8 cellular contexts compared by ENCODE assay signal in the genomic region with DNA sequence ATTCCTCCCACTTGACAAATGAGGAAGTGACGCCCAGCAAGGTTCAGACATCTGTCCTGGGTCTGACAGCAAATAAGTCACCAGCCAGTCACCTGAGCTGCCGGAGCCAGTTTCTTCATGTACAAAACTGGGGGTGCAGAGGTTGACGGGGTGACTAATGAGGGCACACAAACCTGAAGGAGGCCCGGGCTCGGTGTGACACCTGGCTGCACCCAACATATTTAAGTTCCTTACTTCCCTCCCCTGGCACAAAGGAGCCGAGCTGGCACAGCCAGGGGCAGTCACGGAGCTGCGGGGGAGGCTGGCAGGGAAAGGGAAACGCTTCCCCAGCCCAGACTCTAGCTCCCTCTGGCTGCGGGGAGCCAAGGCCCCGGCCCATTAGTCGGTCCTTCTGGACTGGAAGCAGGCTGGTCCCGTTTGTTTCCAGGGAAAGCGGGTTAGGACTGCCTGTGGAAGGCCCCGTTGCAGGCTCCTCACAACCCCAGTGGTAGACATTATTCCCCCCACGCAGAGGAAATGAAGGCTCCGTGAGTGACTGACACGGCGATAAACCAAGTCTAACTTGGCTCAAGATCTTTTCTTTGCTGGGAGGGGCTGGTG. TPM values are rescaled to one million over a fixed set of nuclear protein-coding genes. Genes with fewer than 3 reads are reported as not detected.
A peak's percentile ranks its signal among the peaks of the same experiment; 100 is the strongest.
DNase-seq lines count a peak whose midpoint lies in the region; ATAC-seq and TF ChIP-seq lines count a peak whose summit lies in the region.

No MANE protein-coding gene starts in this region.

- H3K4me3 ChIP-seq in AG04449 (ENCODE audit: low read depth, low read length) (peak overlapping the region; percentile 59), NT2/D1 (ENCODE audit: insufficient read length, low read depth) (peak overlapping the region; percentile 68), trophoblast cell (ENCODE audit: low read depth, low read length) (no peak overlapping the region)

- no CpG with 5 or more reads among the region's 19 CpGs for WGBS in trophoblast cell (ENCODE audit: extremely low coverage, insufficient coverage, insufficient read length)

- no peak overlapping the region for H3K4ac ChIP-seq in trophoblast cell (ENCODE audit: low read depth, low read length)

- no peak overlapping the region for H2BK120ac ChIP-seq in trophoblast cell (ENCODE audit: insufficient read depth, low read length, poor library complexity)

- intact Hi-C loops in Right ventricle myocardium inferior (cut with DNase I) = loop anchor here (1.0 to 5.0 kb wide), 3 partner anchors 95 to 132 kb away; a partner anchor contains a TSS

- peak overlapping the region; percentile 85 to 91 for H3K27ac Mint-ChIP-seq in activated naive CD4-positive, alpha-beta T cell treated with anti-CD3 and anti-CD28 coated beads, Interleukin-2, amount 50 U/mL, for 72 hours

- H3K9ac ChIP-seq in NT2/D1 (ENCODE audit: insufficient read length, low read depth) = peak overlapping the region; percentile 90
- H3K9ac ChIP-seq in trophoblast cell (ENCODE audit: low read length) = no peak overlapping the region

- POLR2A ChIA-PET in AG04449 (lab: Yijun Ruan, JAX) = no interaction called here

- no peaks in the 10 kb centered on the region for H3K9me3 Mint-ChIP-seq in activated naive CD4-positive, alpha-beta T cell treated with anti-CD3 and anti-CD28 coated beads, Interleukin-2, amount 50 U/mL, for 72 hours

- DNase-seq in AG04449 (ENCODE audit: low read depth, low spot score) (no peak), NT2/D1 (ENCODE audit: low read depth, low spot score) (no peak), Right ventricle myocardium inferior (ENCODE audit: missing footprints) (peak; percentile 79), trophoblast cell (peak in 1 of 2 donors; percentile 58)
- DNase-seq in activated naive CD4-positive, alpha-beta T cell treated with anti-CD3 and anti-CD28 coated beads, Interleukin-2, amount 50 U/mL, for 72 hours (ENCODE audit: low spot score in 2 of 2) = peak in 1 of 2 donors; percentile 35

- H3K79me1 ChIP-seq in trophoblast cell (ENCODE audit: low read length) = peaks cover 6% of the 10 kb centered on the region

- H2BK12ac ChIP-seq in trophoblast cell (ENCODE audit: low read length) = no peak overlapping the region

- H3K36me3 ChIP-seq in NT2/D1 (ENCODE audit: insufficient read depth, insufficient read length, low read length) = peaks cover 4% of the 10 kb centered on the region
- H3K36me3 ChIP-seq in trophoblast cell (ENCODE audit: control insufficient read depth in 1 of 2, insufficient read depth in 2 of 2, low read length in 2 of 2) = no peaks in the 10 kb centered on the region

- H3K14ac ChIP-seq in trophoblast cell (ENCODE audit: low read length) = no peak overlapping the region

- H3K9me3 ChIP-seq in NT2/D1 (ENCODE audit: insufficient read depth, low read length) = no peaks in the 10 kb centered on the region
- no peaks in the 10 kb centered on the region for H3K9me3 ChIP-seq in trophoblast cell (ENCODE audit: insufficient read depth, low read depth, low read length)

- H3K4me1 ChIP-seq in NT2/D1 (ENCODE audit: insufficient read depth, insufficient read length) (peaks cover 10% of the 10 kb centered on the region), trophoblast cell (ENCODE audit: control insufficient read depth in 1 of 2, insufficient read depth in 2 of 2, low read length in 2 of 2) (peaks cover 7 to 9% of the 10 kb centered on the region in 2 experiments)

- H4K12ac ChIP-seq in trophoblast cell (ENCODE audit: low read depth, low read length) = no peak overlapping the region

- ATAC-seq in activated naive CD4-positive, alpha-beta T cell treated with anti-CD3 and anti-CD28 coated beads, Interleukin-2, amount 50 U/mL, for 72 hours = peak; percentile 1 to 3
- ATAC-seq in Right ventricle myocardium inferior = peak; percentile 53
- no peak for ATAC-seq in GM21717 (IDR thresholded peaks at IDR 0.05; ENCODE audit: unreplicated experiment)
- ATAC-seq in HG03439 (IDR thresholded peaks at IDR 0.05; ENCODE audit: unreplicated experiment) = no peak

- H3K23ac ChIP-seq in trophoblast cell (ENCODE audit: low read length) = no peak overlapping the region

- no peak overlapping the region for H2BK5ac ChIP-seq in trophoblast cell (ENCODE audit: low read depth, low read length, poor library complexity)

- no peak overlapping the region for H3K4me2 ChIP-seq in trophoblast cell (ENCODE audit: low read length)

- H2AFZ ChIP-seq in trophoblast cell (ENCODE audit: insufficient read depth, low read length, poor library complexity) = no peak overlapping the region

- H3K27me3 ChIP-seq in NT2/D1 (ENCODE audit: insufficient read depth, insufficient read length) = peaks cover 20% of the 10 kb centered on the region
- H3K27me3 ChIP-seq in trophoblast cell (ENCODE audit: insufficient read depth, low read length) = no peaks in the 10 kb centered on the region

- no peak overlapping the region for H2AK5ac ChIP-seq in trophoblast cell (ENCODE audit: low read length)

- CTCF ChIA-PET in AG04449 (lab: Yijun Ruan, JAX) = interaction anchor here (1.0 to 6.9 kb wide), 21 partner anchors 9 to 310 kb away, joined by 3 to 66 read pairs (median 4); no protein-coding TSS in a partner anchor

- no peak overlapping the region for H4K91ac ChIP-seq in trophoblast cell (ENCODE audit: low read depth, low read length)

- H4K8ac ChIP-seq in trophoblast cell (ENCODE audit: low read depth, low read length) = peak overlapping the region; percentile 92

- peaks cover 4% of the 10 kb centered on the region for H3K79me2 ChIP-seq in trophoblast cell (ENCODE audit: control insufficient read depth, insufficient read depth, low read length, poor library complexity)

- TF ChIP-seq CTCF in AG04449 (IDR thresholded peaks at IDR 0.05; ENCODE audit: insufficient read depth, low read length, missing control alignments) = peak; percentile 50
- peak; percentile 63 for TF ChIP-seq CTCF in GM12874 (IDR thresholded peaks at IDR 0.05; ENCODE audit: insufficient read depth, low read depth, low read length)

- H3K36me3 Mint-ChIP-seq in activated naive CD4-positive, alpha-beta T cell treated with anti-CD3 and anti-CD28 coated beads, Interleukin-2, amount 50 U/mL, for 72 hours = peaks cover 0 to 7% of the 10 kb centered on the region in 2 donors

- H3K27ac ChIP-seq in trophoblast cell (ENCODE audit: low read depth, low read length) = no peak overlapping the region

- no peak overlapping the region for H3K18ac ChIP-seq in trophoblast cell (ENCODE audit: low read length)

RNA-seq across cellular contexts. Expression of a gene that starts 2.3 kb away (rescaled TPM):
- under 1 TPM; 0.30 to 0.80 TPM for total RNA-seq in activated naive CD4-positive, alpha-beta T cell treated with anti-CD3 and anti-CD28 coated beads, Interleukin-2, amount 50 U/mL, for 72 hours
- total RNA-seq in Right ventricle myocardium inferior = 33.2 TPM
- polyA plus RNA-seq in trophoblast cell (2013) = 0.08 TPM in 2 replicates

Comparison
In these comparisons a context has a peak if more than half of its experiments do, and no peak if none do; other contexts are left out.
1. ATAC-seq: peak in activated naive CD4-positive, alpha-beta T cell treated with anti-CD3 and anti-CD28 coated beads, Interleukin-2, amount 50 U/mL, for 72 hours (2 of 2) and Right ventricle myocardium inferior (single experiment); none in GM21717 (single experiment) and HG03439 (single experiment).
2. RNA of a gene that starts 2.3 kb away (total RNA-seq): 33.2 TPM in Right ventricle myocardium inferior (single experiment); 0.30 to 0.80 TPM in activated naive CD4-positive, alpha-beta T cell treated with anti-CD3 and anti-CD28 coated beads, Interleukin-2, amount 50 U/mL, for 72 hours; every median in the first group is over 10 times any median in the second.